In the genomic region with DNA sequence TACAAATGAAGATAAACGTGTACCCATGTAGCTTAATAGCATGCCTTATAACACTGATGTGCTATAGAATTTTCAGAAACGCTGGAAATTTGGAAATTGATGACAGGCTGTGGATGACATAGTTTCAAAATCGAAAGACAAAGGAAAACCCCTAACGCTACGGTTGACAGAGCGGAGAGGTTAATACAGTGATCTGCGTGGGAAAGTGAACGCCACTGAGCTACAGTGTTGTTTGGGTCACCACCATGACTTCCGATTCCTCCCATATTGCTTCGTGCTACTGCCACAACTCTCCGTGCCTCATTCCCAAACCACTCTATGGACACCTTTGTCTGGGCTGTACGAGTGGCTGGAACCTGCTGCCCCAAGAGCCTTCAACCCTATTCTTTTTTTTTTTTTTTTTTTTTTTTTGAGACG, we compare ENCODE assay signal across 9 cellular contexts. TPM values are rescaled to one million over a fixed set of nuclear protein-coding genes. Genes with fewer than 3 reads are reported as not detected.
DNase-seq lines count a peak whose midpoint lies in the region; ATAC-seq and TF ChIP-seq lines count a peak whose summit lies in the region.
"Had no signal": no experiment of that assay in that cellular context is flagged by ENCODE, and none has a peak within 500 bp of the region (broad histone marks: within the 10 kb centered on the region; RNA-seq: fewer than 3 reads in every experiment).

No MANE protein-coding gene starts in this region.

- ATAC-seq in GM18498 (IDR thresholded peaks at IDR 0.05; ENCODE audit: unreplicated experiment) (peak; percentile 36), GM23338 (no peak), GM19324 (IDR thresholded peaks at IDR 0.05; ENCODE audit: low FRiP score, unreplicated experiment) (no peak), left ventricle myocardium superior (no peak)
- peak; percentile 41 for ATAC-seq in naive thymus-derived CD4-positive, alpha-beta T cell
- ATAC-seq: K562 had no signal

- H3K4me3 ChIP-seq in GM23338 (peak overlapping the region; percentile 55), PC-9 (peak overlapping the region; percentile 54; the same call in 1 of the 2 replicates)
- peak overlapping the region; percentile 19 for H3K4me3 ChIP-seq in naive thymus-derived CD4-positive, alpha-beta T cell (ENCODE audit: low read length)
- H3K4me3 ChIP-seq: K562 had no signal

- no peak overlapping the region for H3K27ac Mint-ChIP-seq in GM23338
- H3K27ac Mint-ChIP-seq in naive thymus-derived CD4-positive, alpha-beta T cell = peak overlapping the region in 4 of 9 donors; percentile 3 to 84 (median 47)

- intact Hi-C loops in PC-9 (cut with micrococcal nuclease; ENCODE audit: unreplicated experiment) = no loop called here
- intact Hi-C loops in naive thymus-derived CD4-positive, alpha-beta T cell (cut with micrococcal nuclease) = loop anchor here (2.0 kb wide), 1 partner anchor 14 kb away; no protein-coding TSS in a partner anchor
- intact Hi-C loops in left ventricle myocardium superior (cut with micrococcal nuclease) = no loop called here

- H3K36me3 Mint-ChIP-seq in GM23338 (ENCODE audit: low read depth) = no peaks in the 10 kb centered on the region; the same call in 2 of the 3 replicates
- peaks cover under 1 to 14% (median 6%) of the 10 kb centered on the region in 5 donors for H3K36me3 Mint-ChIP-seq in naive thymus-derived CD4-positive, alpha-beta T cell

- H3K9me3 ChIP-seq in PC-9 (ENCODE audit: insufficient read depth, low read depth) = no peaks in the 10 kb centered on the region
- H3K9me3 ChIP-seq in naive thymus-derived CD4-positive, alpha-beta T cell (ENCODE audit: control insufficient read depth in 2 of 3, low read length in 3 of 3) = peaks cover 0 to 17% (median 0%) of the 10 kb centered on the region in 3 experiments

- peaks cover 97% of the 10 kb centered on the region for H3K27me3 Mint-ChIP-seq in GM23338 (ENCODE audit: insufficient read depth, low read depth, poor library complexity)
- peaks cover 63 to 84% (median 73%) of the 10 kb centered on the region in 5 donors for H3K27me3 Mint-ChIP-seq in naive thymus-derived CD4-positive, alpha-beta T cell

- H4K20me1 ChIP-seq in GM23338 (replicated peaks; ENCODE audit: insufficient read depth) (peaks cover 33% of the 10 kb centered on the region), PC-9 (ENCODE audit: insufficient read depth) (no peaks in the 10 kb centered on the region)

- H3K27ac ChIP-seq in GM23338 (ENCODE audit: low read depth) (no peak overlapping the region), PC-9 (no peak overlapping the region)
- no peak overlapping the region for H3K27ac ChIP-seq in naive thymus-derived CD4-positive, alpha-beta T cell (ENCODE audit: low read depth, low read length)

- H3K4me1 ChIP-seq in GM23338 (ENCODE audit: insufficient read depth) = peaks cover 27% of the 10 kb centered on the region
- no peaks in the 10 kb centered on the region for H3K4me1 ChIP-seq in PC-9 (replicated peaks; ENCODE audit: insufficient read depth)
- peaks cover 0 to 8% of the 10 kb centered on the region in 2 donors for H3K4me1 ChIP-seq in naive thymus-derived CD4-positive, alpha-beta T cell (ENCODE audit: control insufficient read depth in 2 of 2, insufficient read depth in 2 of 2, low read length in 2 of 2)

- peaks cover 30% of the 10 kb centered on the region for H3K4me1 Mint-ChIP-seq in GM23338
- H3K4me1 Mint-ChIP-seq in naive thymus-derived CD4-positive, alpha-beta T cell = peaks cover 16 to 33% (median 25%) of the 10 kb centered on the region in 7 donors

- H3K9me3 Mint-ChIP-seq in GM23338 = peaks cover 5% of the 10 kb centered on the region; the same call in 2 of the 3 replicates
- peaks cover 0 to 65% (median 31%) of the 10 kb centered on the region in 11 donors for H3K9me3 Mint-ChIP-seq in naive thymus-derived CD4-positive, alpha-beta T cell

- H3K4me2 ChIP-seq in GM23338 (peak overlapping the region; percentile 81), PC-9 (peak overlapping the region; percentile 79)

- H3K9me2 ChIP-seq in GM23338 (ENCODE audit: insufficient read depth) (no peaks in the 10 kb centered on the region), PC-9 (ENCODE audit: insufficient read depth) (no peaks in the 10 kb centered on the region)

- no peak for TF ChIP-seq CTCF in GM23338 (conservative IDR thresholded peaks at IDR 0.05; ENCODE audit: low read depth in 2 of 2)
- no peak for TF ChIP-seq CTCF in PC-9 (conservative IDR thresholded peaks at IDR 0.05)

- POLR2A ChIA-PET in PC-9 (lab: Charles Lee; ENCODE audit: unreplicated experiment) = no interaction called here
- POLR2A ChIA-PET in naive thymus-derived CD4-positive, alpha-beta T cell (lab: Charles Lee) = no interaction called here

- H3F3A ChIP-seq in GM23338 (replicated peaks; ENCODE audit: low read depth) = peaks cover 25% of the 10 kb centered on the region
- no peaks in the 10 kb centered on the region for H3F3A ChIP-seq in PC-9 (ENCODE audit: insufficient read depth, low read depth)

- H3K27me3 ChIP-seq in GM23338 (ENCODE audit: insufficient read depth) = peaks cover 100% of the 10 kb centered on the region
- H3K27me3 ChIP-seq in PC-9 (ENCODE audit: insufficient read depth, low read depth) = peaks cover 40% of the 10 kb centered on the region
- H3K27me3 ChIP-seq in naive thymus-derived CD4-positive, alpha-beta T cell (ENCODE audit: control insufficient read depth in 2 of 2, insufficient read depth in 2 of 2, low read length in 2 of 2) = peaks cover 29 to 76% of the 10 kb centered on the region in 2 donors

- BruUV-seq in PC-9 (replicated peaks; lab: Mats Ljungman, UMichigan) = no TSS peak

- DNase-seq in GM23338 (ENCODE audit: low spot score) (no peak), PC-9 (no peak), NCI-H2171 treated with DMSO at 0.1 percent for 48 hours (lab: John Stamatoyannopoulos, UW) (no peak), superior temporal gyrus (ENCODE audit: extremely low spot score) (no peak), left ventricle myocardium superior (no peak)
- DNase-seq in naive thymus-derived CD4-positive, alpha-beta T cell = no peak

- H3K36me3 ChIP-seq in GM23338 (ENCODE audit: insufficient read depth) (no peaks in the 10 kb centered on the region), PC-9 (ENCODE audit: low read depth) (no peaks in the 10 kb centered on the region)
- H3K36me3 ChIP-seq in naive thymus-derived CD4-positive, alpha-beta T cell (ENCODE audit: control insufficient read depth in 2 of 3, insufficient read depth in 3 of 3, low read length in 3 of 3) = no peaks in the 10 kb centered on the region

- H2AFZ ChIP-seq in GM23338 = no peak overlapping the region
- no peak overlapping the region for H2AFZ ChIP-seq in PC-9

- CTCF ChIA-PET in PC-9 (lab: Charles Lee) = interaction anchor here (0.7 kb wide), 1 partner anchor 530 kb away, joined by 4 read pairs; no protein-coding TSS in a partner anchor
- CTCF ChIA-PET in naive thymus-derived CD4-positive, alpha-beta T cell (lab: Charles Lee) = no interaction called here

- H3K79me2 ChIP-seq in GM23338 (replicated peaks; ENCODE audit: insufficient read depth) (no peaks in the 10 kb centered on the region), PC-9 (ENCODE audit: low read depth) (no peaks in the 10 kb centered on the region)

- H3K4me3 Mint-ChIP-seq in GM23338 = peak overlapping the region; percentile 73
- H3K4me3 Mint-ChIP-seq in naive thymus-derived CD4-positive, alpha-beta T cell = peak overlapping the region; percentile 63 to 86 (median 80)

TF ChIP-seq in GM23338, 12 proteins besides CTCF, POLR2A, EP300 and RAD21:
- TF ChIP-seq EZH2 (IDR thresholded peaks at IDR 0.05; ENCODE audit: low read depth, unreplicated experiment) (peak; percentile 65), POLR2AphosphoS5 (IDR thresholded peaks at IDR 0.05; ENCODE audit: low read depth) (no peak)

RNA-seq across cellular contexts. Expression of a gene that starts 7.3 kb away (rescaled TPM):
- total RNA-seq in GM23338 (2014; rRNA removed; shearing (Covaris generic)) = not detected in 2 replicates
- polyA plus RNA-seq in GM23338 (2016; fragmentation: Nextera tagmentation; extraction: Ambion mirVana) = not detected in 2 replicates
- not detected in 2 replicates for total RNA-seq in PC-9 (2021)
- not detected for total RNA-seq in naive thymus-derived CD4-positive, alpha-beta T cell
- not detected for polyA plus RNA-seq in naive thymus-derived CD4-positive, alpha-beta T cell
- total RNA-seq in left ventricle myocardium superior = not detected

Comparison
In these comparisons a context has a peak if more than half of its experiments do, and no peak if none do; other contexts are left out.
1. ATAC-seq: peak in GM18498 (single experiment) and naive thymus-derived CD4-positive, alpha-beta T cell (single experiment); none in GM23338 (single experiment), GM19324 (single experiment) and left ventricle myocardium superior (single experiment).
2. intact Hi-C loops: an anchor here in naive thymus-derived CD4-positive, alpha-beta T cell (2.0 kb wide); none called in PC-9 and left ventricle myocardium superior.
3. Peak in every context shown above with its lines, with median percentiles within 50 percentile points of each other: H3K4me3 ChIP-seq.